9 cellular contexts compared by ENCODE assay signal in genomic region chr7:151432658-151433521, GRCh38. TPM values are rescaled to one million over a fixed set of nuclear protein-coding genes. Genes with fewer than 3 reads are reported as not detected.
A peak's percentile ranks its signal among the peaks of the same experiment; 100 is the strongest.
DNase-seq lines count a peak whose midpoint lies in the region; ATAC-seq and TF ChIP-seq lines count a peak whose summit lies in the region.
"Had no signal": no experiment of that assay in that cellular context is flagged by ENCODE, and none has a peak within 500 bp of the region (broad histone marks: within the 10 kb centered on the region; RNA-seq: fewer than 3 reads in every experiment).

No MANE protein-coding gene starts in this region.

- peak overlapping the region; percentile 87 for H3K27ac Mint-ChIP-seq in activated CD8-positive, alpha-beta T cell treated with anti-CD3 and anti-CD28 coated beads, Interleukin-2, amount 10 ng/mL, durations not matched to agents 7 days and 5 days
- H3K27ac Mint-ChIP-seq in natural killer cell: no peak overlapping the region

- H3K36me3 Mint-ChIP-seq in activated CD8-positive, alpha-beta T cell treated with anti-CD3 and anti-CD28 coated beads, Interleukin-2, amount 10 ng/mL, durations not matched to agents 7 days and 5 days (ENCODE audit: low read depth): no peaks in the 10 kb centered on the region
- no peaks in the 10 kb centered on the region for H3K36me3 Mint-ChIP-seq in natural killer cell

- CTCF ChIA-PET in activated CD8-positive, alpha-beta T cell treated with anti-CD3 and anti-CD28 coated beads, Interleukin-2, amount 10 ng/mL, durations not matched to agents 7 days and 5 days (lab: Charles Lee): interaction anchor here (0.8 to 3.2 kb wide), 5 partner anchors 9 to 118 kb away, joined by 4 to 25 read pairs (median 6); no protein-coding TSS in a partner anchor

- TF ChIP-seq CTCF in natural killer cell (IDR thresholded peaks at IDR 0.05): no peak

- peak overlapping the region; percentile 56 for H3K4me3 Mint-ChIP-seq in activated CD8-positive, alpha-beta T cell treated with anti-CD3 and anti-CD28 coated beads, Interleukin-2, amount 10 ng/mL, durations not matched to agents 7 days and 5 days
- no peak overlapping the region for H3K4me3 Mint-ChIP-seq in natural killer cell

- POLR2A ChIA-PET in activated CD8-positive, alpha-beta T cell treated with anti-CD3 and anti-CD28 coated beads, Interleukin-2, amount 10 ng/mL, durations not matched to agents 7 days and 5 days (lab: Charles Lee): interaction anchor here (1.1 to 1.5 kb wide), 2 partner anchors 15 to 21 kb away, joined by 3 read pairs; no protein-coding TSS in a partner anchor

- ATAC-seq in GM18511 (IDR thresholded peaks at IDR 0.05; ENCODE audit: unreplicated experiment) (peak; percentile 84), HG02798 (IDR thresholded peaks at IDR 0.05; ENCODE audit: poor library complexity, unreplicated experiment) (peak; percentile 54), natural killer cell (peak; percentile 36 to 68 (median 58)), left ventricle myocardium superior (no peak)
- ATAC-seq in activated CD8-positive, alpha-beta T cell treated with anti-CD3 and anti-CD28 coated beads, Interleukin-2, amount 10 ng/mL, durations not matched to agents 7 days and 5 days: peak; percentile 77

- H3K9me3 Mint-ChIP-seq in activated CD8-positive, alpha-beta T cell treated with anti-CD3 and anti-CD28 coated beads, Interleukin-2, amount 10 ng/mL, durations not matched to agents 7 days and 5 days (ENCODE audit: insufficient read depth): no peaks in the 10 kb centered on the region
- no peaks in the 10 kb centered on the region for H3K9me3 Mint-ChIP-seq in natural killer cell

- no peaks in the 10 kb centered on the region for H3K27me3 Mint-ChIP-seq in activated CD8-positive, alpha-beta T cell treated with anti-CD3 and anti-CD28 coated beads, Interleukin-2, amount 10 ng/mL, durations not matched to agents 7 days and 5 days (ENCODE audit: low read depth)
- peaks cover 0 to 4% of the 10 kb centered on the region in 2 donors for H3K27me3 Mint-ChIP-seq in natural killer cell (ENCODE audit: low read depth in 2 of 2)

- peak; percentile 83 for DNase-seq in activated CD8-positive, alpha-beta T cell treated with anti-CD3 and anti-CD28 coated beads, Interleukin-2, amount 10 ng/mL, durations not matched to agents 7 days and 5 days
- DNase-seq in natural killer cell: no peak
- DNase-seq in NCI-H2227 (lab: John Stamatoyannopoulos, UW; ENCODE audit: unreplicated experiment): no peak
- DNase-seq in mucosa of gallbladder (ENCODE audit: low spot score): no peak
- DNase-seq in left ventricle myocardium superior: no peak
- DNase-seq in kidney glomerular epithelial cell (lab: John Stamatoyannopoulos, UW): no peak

- peaks cover 52% of the 10 kb centered on the region for H3K4me1 Mint-ChIP-seq in activated CD8-positive, alpha-beta T cell treated with anti-CD3 and anti-CD28 coated beads, Interleukin-2, amount 10 ng/mL, durations not matched to agents 7 days and 5 days (ENCODE audit: low read depth)
- H3K4me1 Mint-ChIP-seq in natural killer cell: peaks cover 12 to 19% of the 10 kb centered on the region in 2 donors

- intact Hi-C loops in natural killer cell (cut with micrococcal nuclease) (no loop called here), left ventricle myocardium superior (cut with micrococcal nuclease) (no loop called here)

RNA-seq across cellular contexts. Expression of gene CRYGN, which starts 7.1 kb away (rescaled TPM):
- under 1 TPM; 0.34 to 0.50 TPM for total RNA-seq in activated CD8-positive, alpha-beta T cell treated with anti-CD3 and anti-CD28 coated beads, Interleukin-2, amount 10 ng/mL, durations not matched to agents 7 days and 5 days
- total RNA-seq in natural killer cell (not detected), mucosa of gallbladder (0.43 TPM), left ventricle myocardium superior (not detected)

RNA-seq across cellular contexts. Expression of gene WDR86, which starts 23.1 kb away (rescaled TPM):
- under 1 TPM; 0.26 to 0.32 TPM for total RNA-seq in activated CD8-positive, alpha-beta T cell treated with anti-CD3 and anti-CD28 coated beads, Interleukin-2, amount 10 ng/mL, durations not matched to agents 7 days and 5 days
- total RNA-seq in natural killer cell: 1 to 10 TPM; 1.6 to 4.6 (median 2.1) TPM
- total RNA-seq in mucosa of gallbladder: 2.9 TPM
- 0.37 TPM for total RNA-seq in left ventricle myocardium superior
- total RNA-seq: NCI-H460 had no signal
